ENCODE assay signal across 15 cellular contexts in genomic region chr7:20596653-20597052, GRCh38. TPM values are rescaled to one million over a fixed set of nuclear protein-coding genes. Genes with fewer than 3 reads are reported as not detected.
DNase-seq lines count a peak whose midpoint lies in the region; ATAC-seq lines count a peak whose summit lies in the region.
"Had no signal": no experiment of that assay in that cellular context is flagged by ENCODE, and none has a peak within 500 bp of the region (broad histone marks: within the 10 kb centered on the region; RNA-seq: fewer than 3 reads in every experiment).

No MANE protein-coding gene starts in this region.

- H3K27ac Mint-ChIP-seq in activated T-helper 2 cell treated with anti-CD3 and anti-CD28 coated beads, Interferon-gamma antibody, Interleukin-2, Interleukin-4, amounts not matched to agents 10 μg/mL and 5 μg/mL and 100 μg/mL, durations not matched to agents 14 hours and 24 hours and 36 hours = no peak overlapping the region
- H3K27ac Mint-ChIP-seq: activated naive CD8-positive, alpha-beta T cell; mesothelial cell of epicardium; progenitor cell of endocrine pancreas had no signal

- H3K56ac ChIP-seq in mesendoderm (ENCODE audit: low read length) = no peak overlapping the region

- peak overlapping the region; percentile 68 for H3K18ac ChIP-seq in mesendoderm (ENCODE audit: low read length)

- H3K27ac ChIP-seq in mesendoderm (ENCODE audit: low read depth, low read length) = no peak overlapping the region

- H3K36me3 ChIP-seq in mesendoderm (ENCODE audit: control insufficient read depth, insufficient read depth, low read length) = no peaks in the 10 kb centered on the region

- peaks cover 2% of the 10 kb centered on the region for H3K4me1 Mint-ChIP-seq in activated T-helper 2 cell treated with anti-CD3 and anti-CD28 coated beads, Interferon-gamma antibody, Interleukin-2, Interleukin-4, amounts not matched to agents 10 μg/mL and 5 μg/mL and 100 μg/mL, durations not matched to agents 14 hours and 24 hours and 36 hours (ENCODE audit: low read depth)

- H3K23ac ChIP-seq in mesendoderm (ENCODE audit: low read length) = no peak overlapping the region

- no peaks in the 10 kb centered on the region for H3K79me1 ChIP-seq in mesendoderm (ENCODE audit: low read length)

- H3K79me2 ChIP-seq in mesendoderm (ENCODE audit: control insufficient read depth, insufficient read depth, low read length) = no peaks in the 10 kb centered on the region

- no peak overlapping the region for H3K4me3 ChIP-seq in mesendoderm (ENCODE audit: low read length)

- H3K4me1 ChIP-seq in mesendoderm (ENCODE audit: control insufficient read depth, low read depth, low read length) = peaks cover 2% of the 10 kb centered on the region

- DNase-seq in COLO829 (ENCODE audit: low spot score) (peak; percentile 88), NCI-H226 (peak; percentile 83), dermis blood vessel endothelial cell (peak; percentile 84), mesendoderm (no peak)
- no peak for DNase-seq in activated T-helper 2 cell treated with anti-CD3 and anti-CD28 coated beads, Interferon-gamma antibody, Interleukin-2, Interleukin-4, amounts not matched to agents 10 μg/mL and 5 μg/mL and 100 μg/mL, durations not matched to agents 14 hours and 24 hours and 36 hours (ENCODE audit: low spot score)
- no peak for DNase-seq in activated effector memory CD4-positive, alpha-beta T cell treated with Interleukin-2 at 50 U/mL for 16 hours
- no peak for DNase-seq in central memory CD4-positive, alpha-beta T cell
- DNase-seq: effector CD8-positive, alpha-beta T cell; NCI-H345; stimulated activated CD4-positive, alpha-beta T cell treated with anti-CD3 and anti-CD28 coated beads, Interleukin-4, amount 100 ng/mL, for 1 hour; stimulated activated naive CD8-positive, alpha-beta T cell treated with anti-CD3 and anti-CD28 coated beads, Interleukin-15, Interleukin-2, amounts not matched to agents 100 U/mL and 50 U/mL, for 24 hours had no signal

- no peak overlapping the region for H3K4me3 Mint-ChIP-seq in activated T-helper 2 cell treated with anti-CD3 and anti-CD28 coated beads, Interferon-gamma antibody, Interleukin-2, Interleukin-4, amounts not matched to agents 10 μg/mL and 5 μg/mL and 100 μg/mL, durations not matched to agents 14 hours and 24 hours and 36 hours (ENCODE audit: low read depth)
- H3K4me3 Mint-ChIP-seq: activated naive CD8-positive, alpha-beta T cell; mesothelial cell of epicardium had no signal

- no peak overlapping the region for H4K8ac ChIP-seq in mesendoderm (ENCODE audit: low read depth, low read length)

- H4K5ac ChIP-seq in mesendoderm (ENCODE audit: low read length) = no peak overlapping the region

- ATAC-seq in HG03457 (IDR thresholded peaks at IDR 0.05; ENCODE audit: unreplicated experiment) = no peak
- ATAC-seq: stimulated activated naive CD8-positive, alpha-beta T cell treated with anti-CD3 and anti-CD28 coated beads, Interleukin-15, Interleukin-2, amounts not matched to agents 100 U/mL and 50 U/mL, for 24 hours had no signal

- H2AK5ac ChIP-seq in mesendoderm (ENCODE audit: low read length) = no peak overlapping the region

- H3K36me3 Mint-ChIP-seq in activated T-helper 2 cell treated with anti-CD3 and anti-CD28 coated beads, Interferon-gamma antibody, Interleukin-2, Interleukin-4, amounts not matched to agents 10 μg/mL and 5 μg/mL and 100 μg/mL, durations not matched to agents 14 hours and 24 hours and 36 hours (ENCODE audit: low read depth) = no peaks in the 10 kb centered on the region
- H3K36me3 Mint-ChIP-seq: activated naive CD8-positive, alpha-beta T cell; mesothelial cell of epicardium had no signal

- H3K9me3 Mint-ChIP-seq in activated T-helper 2 cell treated with anti-CD3 and anti-CD28 coated beads, Interferon-gamma antibody, Interleukin-2, Interleukin-4, amounts not matched to agents 10 μg/mL and 5 μg/mL and 100 μg/mL, durations not matched to agents 14 hours and 24 hours and 36 hours = no peaks in the 10 kb centered on the region

- WGBS in mesendoderm (ENCODE audit: extremely low coverage, insufficient coverage, low lambda C conversion rate) = no CpG with 5 or more reads among the region's 1 CpG

- no peaks in the 10 kb centered on the region for H3K27me3 ChIP-seq in mesendoderm (ENCODE audit: insufficient read depth, low read length, poor library complexity)

- intact Hi-C loops in activated T-helper 2 cell treated with anti-CD3 and anti-CD28 coated beads, Interferon-gamma antibody, Interleukin-2, Interleukin-4, amounts not matched to agents 10 μg/mL and 5 μg/mL and 100 μg/mL, durations not matched to agents 14 hours and 24 hours and 36 hours (cut with micrococcal nuclease) = no loop called here

- no peaks in the 10 kb centered on the region for H3K27me3 Mint-ChIP-seq in activated T-helper 2 cell treated with anti-CD3 and anti-CD28 coated beads, Interferon-gamma antibody, Interleukin-2, Interleukin-4, amounts not matched to agents 10 μg/mL and 5 μg/mL and 100 μg/mL, durations not matched to agents 14 hours and 24 hours and 36 hours (ENCODE audit: low read depth)

- H3K4me2 ChIP-seq in mesendoderm (ENCODE audit: low read length) = no peak overlapping the region

- H3K9ac ChIP-seq in mesendoderm (ENCODE audit: low read length) = no peak overlapping the region

- no peak overlapping the region for H2BK120ac ChIP-seq in mesendoderm (ENCODE audit: low read depth, low read length)

- H2BK15ac ChIP-seq in mesendoderm (replicated peaks; ENCODE audit: low read depth) = no peak overlapping the region

- H2BK5ac ChIP-seq in mesendoderm (ENCODE audit: low read length) = no peak overlapping the region

- no peak overlapping the region for H3K4ac ChIP-seq in mesendoderm (ENCODE audit: low read depth, low read length)

RNA-seq across cellular contexts. Expression of gene ABCB5, which starts 18.8 kb away (rescaled TPM):
- total RNA-seq in dermis blood vessel endothelial cell = not detected in 2 replicates
- 0.01 TPM for polyA plus RNA-seq in mesendoderm (2013, experiment 1 of 2)
- polyA plus RNA-seq in mesendoderm (2013, experiment 2 of 2) = not detected
- total RNA-seq in activated T-helper 2 cell treated with anti-CD3 and anti-CD28 coated beads, Interferon-gamma antibody, Interleukin-2, Interleukin-4, amounts not matched to agents 10 μg/mL and 5 μg/mL and 100 μg/mL, durations not matched to agents 14 hours and 24 hours and 36 hours = not detected in 2 replicates
- total RNA-seq: progenitor cell of endocrine pancreas had no signal

Comparison
In these comparisons a context has a peak if more than half of its experiments do, and no peak if none do; other contexts are left out.
1. DNase-seq: peak in COLO829 (single experiment), NCI-H226 (single experiment) and dermis blood vessel endothelial cell (single experiment); none in mesendoderm (single experiment), activated T-helper 2 cell treated with anti-CD3 and anti-CD28 coated beads, Interferon-gamma antibody, Interleukin-2, Interleukin-4, amounts not matched to agents 10 μg/mL and 5 μg/mL and 100 μg/mL, durations not matched to agents 14 hours and 24 hours and 36 hours (single experiment), activated effector memory CD4-positive, alpha-beta T cell treated with Interleukin-2 at 50 U/mL for 16 hours (single experiment) and central memory CD4-positive, alpha-beta T cell (single experiment).